ENCODE assay signal across 23 cellular contexts in genomic region chr4:116397714-116398113, GRCh38.
"Had no signal": no experiment of that assay in that cellular context is flagged by ENCODE, and none has a peak within 500 bp of the region (broad histone marks: within the 10 kb centered on the region; RNA-seq: fewer than 3 reads in every experiment).

No MANE protein-coding gene starts in this region.

- H3K4me3 ChIP-seq: coronary artery, dorsolateral prefrontal cortex, esophagus muscularis mucosa, gastroesophageal sphincter, heart left ventricle, hepatocyte, left lung, lower lobe of right lung, mucosa of descending colon had no signal

- H3K36me3 ChIP-seq: esophagus muscularis mucosa, gastroesophageal sphincter, heart left ventricle, left lung, lower lobe of right lung had no signal

- H3K4me3 Mint-ChIP-seq: mesothelial cell of epicardium, naive B cell had no signal

- H3K4me1 ChIP-seq: heart left ventricle, left lung, lower lobe of right lung had no signal

- H3K27ac ChIP-seq: coronary artery, dorsolateral prefrontal cortex, esophagus muscularis mucosa, foreskin keratinocyte, gastroesophageal sphincter, heart left ventricle, hepatocyte, left lung, lower lobe of right lung had no signal

- DNase-seq: dermis blood vessel endothelial cell; dorsolateral prefrontal cortex; effector CD4-positive, alpha-beta T cell; effector memory CD4-positive, alpha-beta T cell; foreskin keratinocyte; heart left ventricle; hypothalamus; left cardiac atrium; left lung; left ventricle myocardium superior; lower lobe of right lung; mesenchymal stem cell; mucosa of descending colon; naive B cell had no signal

- ATAC-seq: foreskin keratinocyte, gastroesophageal sphincter, heart left ventricle, left cardiac atrium, left lung, left ventricle myocardium superior, lower lobe of right lung, mucosa of descending colon had no signal

- H3K9me3 ChIP-seq: esophagus muscularis mucosa, gastroesophageal sphincter, heart left ventricle, left lung, lower lobe of right lung, mucosa of descending colon had no signal

- H2AFZ ChIP-seq: hepatocyte had no signal

- FAIRE-seq: endothelial cell of umbilical vein, frontal cortex, islet of Langerhans, keratinocyte had no signal

- H3K4me2 ChIP-seq: hepatocyte had no signal

- H3K4me1 Mint-ChIP-seq: mesothelial cell of epicardium, naive B cell had no signal

- H3K9me3 Mint-ChIP-seq: mesothelial cell of epicardium had no signal

- H3K27ac Mint-ChIP-seq: mesothelial cell of epicardium, naive B cell had no signal

- H3K27me3 Mint-ChIP-seq: naive B cell had no signal

- H3K36me3 Mint-ChIP-seq: mesothelial cell of epicardium, naive B cell had no signal

- H3K27me3 ChIP-seq: dorsolateral prefrontal cortex, esophagus muscularis mucosa, foreskin keratinocyte, gastroesophageal sphincter, heart left ventricle, hepatocyte, left lung had no signal
